15 cellular contexts compared by ENCODE assay signal in genomic region chr2:147231081-147231480, GRCh38.
"Had no signal": no experiment of that assay in that cellular context is flagged by ENCODE, and none has a peak within 500 bp of the region (broad histone marks: within the 10 kb centered on the region; RNA-seq: fewer than 3 reads in every experiment).

No MANE protein-coding gene starts in this region.

- H3K27ac Mint-ChIP-seq: effector memory CD8-positive, alpha-beta T cell; naive thymus-derived CD4-positive, alpha-beta T cell; nephron progenitor cell had no signal

- H3K4me3 Mint-ChIP-seq: effector memory CD8-positive, alpha-beta T cell; naive thymus-derived CD4-positive, alpha-beta T cell; nephron progenitor cell had no signal

- H3K9me3 Mint-ChIP-seq: nephron progenitor cell had no signal

- H3K27me3 Mint-ChIP-seq: effector memory CD8-positive, alpha-beta T cell had no signal

- H3K36me3 Mint-ChIP-seq: naive thymus-derived CD4-positive, alpha-beta T cell had no signal

- DNase-seq: effector memory CD8-positive, alpha-beta T cell; gastrocnemius medialis; heart right ventricle; islet precursor cell; mammary epithelial cell; naive thymus-derived CD4-positive, alpha-beta T cell; nephron progenitor cell; stimulated activated CD4-positive, alpha-beta T cell treated with anti-CD3 and anti-CD28 coated beads, Interleukin-2, amount 100 ng/mL, for 24 hours; stimulated activated CD4-positive, alpha-beta T cell treated with anti-CD3 and anti-CD28 coated beads, Interleukin-4, amount 100 ng/mL, for 4 hours; stimulated activated naive CD4-positive, alpha-beta T cell; stomach; substantia nigra; transverse colon had no signal

- H3K4me1 Mint-ChIP-seq: naive thymus-derived CD4-positive, alpha-beta T cell had no signal

- ATAC-seq: effector memory CD8-positive, alpha-beta T cell; gastrocnemius medialis; heart right ventricle; left lobe of liver; naive thymus-derived CD4-positive, alpha-beta T cell; sciatic nerve had no signal
